10 cellular contexts compared by ENCODE assay signal in the genomic region with DNA sequence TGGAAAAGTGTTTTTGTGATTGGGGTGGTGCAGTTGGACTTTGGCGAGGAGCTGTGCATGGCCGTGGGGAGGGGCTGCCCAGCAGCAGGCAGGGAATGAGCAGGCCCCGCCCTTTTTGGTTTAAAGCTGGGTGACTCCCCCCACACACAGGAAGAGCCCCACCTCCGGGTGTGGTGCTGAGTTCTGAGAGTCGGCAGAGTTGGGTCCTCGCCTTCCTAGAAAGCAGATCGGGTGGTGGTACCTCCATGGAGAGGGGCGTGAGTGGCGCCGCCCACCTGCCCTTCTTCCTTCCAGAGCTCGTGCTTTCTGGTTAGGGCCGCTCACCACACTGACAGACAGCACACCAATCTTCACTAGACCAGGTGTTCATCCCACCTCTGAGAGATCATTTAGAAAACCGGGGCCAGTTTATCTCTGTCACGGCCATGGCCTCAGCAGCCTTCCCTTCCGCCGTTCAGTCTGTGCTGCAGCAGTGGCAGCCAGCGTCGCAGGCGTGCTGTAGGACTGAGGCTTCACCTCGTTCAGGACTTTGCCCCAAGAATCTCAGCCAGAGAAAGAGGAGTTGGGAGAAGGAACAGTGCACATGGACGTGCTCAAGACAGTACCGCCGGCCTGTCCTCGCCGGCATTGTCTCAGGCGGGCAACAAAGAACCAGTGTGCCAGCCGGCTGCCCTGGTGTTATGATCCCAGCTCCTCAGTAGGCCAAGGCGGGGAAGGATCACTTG.
DNase-seq lines count a peak whose midpoint lies in the region; ATAC-seq and TF ChIP-seq lines count a peak whose summit lies in the region.
"Had no signal": no experiment of that assay in that cellular context is flagged by ENCODE, and none has a peak within 500 bp of the region (broad histone marks: within the 10 kb centered on the region; RNA-seq: fewer than 3 reads in every experiment).

No MANE protein-coding gene starts in this region.

- H3K4me3 ChIP-seq in CD8-positive, alpha-beta T cell (ENCODE audit: low read depth, low read length): peak overlapping the region; percentile 48
- H3K4me3 ChIP-seq: cardiac muscle cell had no signal

- H3K4me1 Mint-ChIP-seq in CD8-positive, alpha-beta T cell (ENCODE audit: low read depth): peaks cover 42% of the 10 kb centered on the region
- peaks cover 88% of the 10 kb centered on the region for H3K4me1 Mint-ChIP-seq in activated CD4-positive, alpha-beta T cell treated with anti-CD3 and anti-CD28 coated beads, Interleukin-2, amount 10 ng/mL, durations not matched to agents 7 days and 5 days
- H3K4me1 Mint-ChIP-seq in activated naive CD8-positive, alpha-beta T cell treated with anti-CD3 and anti-CD28 coated beads, Interleukin-2, amount 10 ng/mL, durations not matched to agents 7 days and 5 days: peaks cover 50% of the 10 kb centered on the region

- peak overlapping the region; percentile 81 for H3K27ac Mint-ChIP-seq in CD8-positive, alpha-beta T cell
- peak overlapping the region; percentile 94 for H3K27ac Mint-ChIP-seq in activated CD4-positive, alpha-beta T cell treated with anti-CD3 and anti-CD28 coated beads, Interleukin-2, amount 10 ng/mL, durations not matched to agents 7 days and 5 days
- peak overlapping the region; percentile 87 for H3K27ac Mint-ChIP-seq in activated naive CD8-positive, alpha-beta T cell treated with anti-CD3 and anti-CD28 coated beads, Interleukin-2, amount 10 ng/mL, durations not matched to agents 7 days and 5 days

- no peaks in the 10 kb centered on the region for H3K36me3 ChIP-seq in CD8-positive, alpha-beta T cell (ENCODE audit: insufficient read depth, low read length)
- H3K36me3 ChIP-seq: cardiac muscle cell had no signal

- intact Hi-C loops in CD8-positive, alpha-beta T cell (cut with DNase I, micrococcal nuclease): no loop called here

- DNase-seq in CD8-positive, alpha-beta T cell: peak in 6 of 7 experiments; percentile 30 to 75 (median 56)
- peak; percentile 87 for DNase-seq in activated CD4-positive, alpha-beta T cell treated with anti-CD3 and anti-CD28 coated beads, Interleukin-2, amount 10 ng/mL, durations not matched to agents 7 days and 5 days
- peak; percentile 80 for DNase-seq in activated naive CD8-positive, alpha-beta T cell treated with anti-CD3 and anti-CD28 coated beads, Interleukin-2, amount 10 ng/mL, durations not matched to agents 7 days and 5 days
- DNase-seq in stimulated activated CD4-positive, alpha-beta T cell treated with anti-CD3 and anti-CD28 coated beads, Interleukin-4, amount 100 ng/mL, for 1 hour: peak; percentile 61
- DNase-seq in NCI-H187 treated with DMSO at 0.1 percent for 48 hours (lab: John Stamatoyannopoulos, UW): no peak
- DNase-seq in amniotic stem cell (lab: John Stamatoyannopoulos, UW): no peak
- DNase-seq in NCI-H1436 (lab: John Stamatoyannopoulos, UW): no peak
- DNase-seq in HK-2 (ENCODE audit: unreplicated experiment): no peak
- DNase-seq: NCI-H2029 had no signal

- no peaks in the 10 kb centered on the region for H3K27me3 Mint-ChIP-seq in CD8-positive, alpha-beta T cell (ENCODE audit: low read depth)
- no peaks in the 10 kb centered on the region for H3K27me3 Mint-ChIP-seq in activated CD4-positive, alpha-beta T cell treated with anti-CD3 and anti-CD28 coated beads, Interleukin-2, amount 10 ng/mL, durations not matched to agents 7 days and 5 days
- no peaks in the 10 kb centered on the region for H3K27me3 Mint-ChIP-seq in activated naive CD8-positive, alpha-beta T cell treated with anti-CD3 and anti-CD28 coated beads, Interleukin-2, amount 10 ng/mL, durations not matched to agents 7 days and 5 days

- POLR2A ChIA-PET in CD8-positive, alpha-beta T cell (lab: Charles Lee): interaction anchor here (0.8 kb wide), 1 partner anchor 14 kb away, joined by 3 read pairs; no protein-coding TSS in a partner anchor
- POLR2A ChIA-PET in activated CD4-positive, alpha-beta T cell treated with anti-CD3 and anti-CD28 coated beads, Interleukin-2, amount 10 ng/mL, durations not matched to agents 7 days and 5 days (lab: Charles Lee): interaction anchor here (0.6 to 1.7 kb wide), 7 partner anchors 9 to 55 kb away, joined by 3 to 11 read pairs (median 4); no protein-coding TSS in a partner anchor
- POLR2A ChIA-PET in activated naive CD8-positive, alpha-beta T cell treated with anti-CD3 and anti-CD28 coated beads, Interleukin-2, amount 10 ng/mL, durations not matched to agents 7 days and 5 days (lab: Charles Lee): interaction anchor here (0.7 to 2.8 kb wide), 20 partner anchors 9 to 117 kb away, joined by 3 to 46 read pairs (median 4); no protein-coding TSS in a partner anchor

- H3K36me3 Mint-ChIP-seq in CD8-positive, alpha-beta T cell: peaks cover 34% of the 10 kb centered on the region
- H3K36me3 Mint-ChIP-seq in activated CD4-positive, alpha-beta T cell treated with anti-CD3 and anti-CD28 coated beads, Interleukin-2, amount 10 ng/mL, durations not matched to agents 7 days and 5 days (ENCODE audit: low read depth): peaks cover 63% of the 10 kb centered on the region
- H3K36me3 Mint-ChIP-seq in activated naive CD8-positive, alpha-beta T cell treated with anti-CD3 and anti-CD28 coated beads, Interleukin-2, amount 10 ng/mL, durations not matched to agents 7 days and 5 days: peaks cover 33% of the 10 kb centered on the region

- H3K9me3 ChIP-seq in CD8-positive, alpha-beta T cell (ENCODE audit: low read length): no peaks in the 10 kb centered on the region

- no peaks in the 10 kb centered on the region for H3K9me3 Mint-ChIP-seq in CD8-positive, alpha-beta T cell
- H3K9me3 Mint-ChIP-seq in activated CD4-positive, alpha-beta T cell treated with anti-CD3 and anti-CD28 coated beads, Interleukin-2, amount 10 ng/mL, durations not matched to agents 7 days and 5 days: no peaks in the 10 kb centered on the region
- no peaks in the 10 kb centered on the region for H3K9me3 Mint-ChIP-seq in activated naive CD8-positive, alpha-beta T cell treated with anti-CD3 and anti-CD28 coated beads, Interleukin-2, amount 10 ng/mL, durations not matched to agents 7 days and 5 days

- H3K4me1 ChIP-seq in CD8-positive, alpha-beta T cell (ENCODE audit: insufficient read depth, low read length): peaks cover 29% of the 10 kb centered on the region

- no peak for TF ChIP-seq CTCF in CD8-positive, alpha-beta T cell (IDR thresholded peaks at IDR 0.05)

- CTCF ChIA-PET in CD8-positive, alpha-beta T cell (lab: Charles Lee): interaction anchor here (0.7 to 1.0 kb wide), 3 partner anchors 10 to 52 kb away, joined by 3 to 5 read pairs (median 4); no protein-coding TSS in a partner anchor
- CTCF ChIA-PET in activated CD4-positive, alpha-beta T cell treated with anti-CD3 and anti-CD28 coated beads, Interleukin-2, amount 10 ng/mL, durations not matched to agents 7 days and 5 days (lab: Charles Lee): interaction anchor here (0.6 to 2.2 kb wide), 7 partner anchors 9 to 57 kb away, joined by 3 to 10 read pairs (median 3); no protein-coding TSS in a partner anchor

- ATAC-seq in CD8-positive, alpha-beta T cell: peak; percentile 92
- peak; percentile 96 for ATAC-seq in activated naive CD8-positive, alpha-beta T cell treated with anti-CD3 and anti-CD28 coated beads, Interleukin-2, amount 10 ng/mL, durations not matched to agents 7 days and 5 days (ENCODE audit: low read depth)

- H3K4me3 Mint-ChIP-seq in CD8-positive, alpha-beta T cell: peak overlapping the region; percentile 63
- peak overlapping the region; percentile 12 for H3K4me3 Mint-ChIP-seq in activated CD4-positive, alpha-beta T cell treated with anti-CD3 and anti-CD28 coated beads, Interleukin-2, amount 10 ng/mL, durations not matched to agents 7 days and 5 days
- peak overlapping the region; percentile 68 for H3K4me3 Mint-ChIP-seq in activated naive CD8-positive, alpha-beta T cell treated with anti-CD3 and anti-CD28 coated beads, Interleukin-2, amount 10 ng/mL, durations not matched to agents 7 days and 5 days

- peak overlapping the region; percentile 41 for H3K27ac ChIP-seq in CD8-positive, alpha-beta T cell (ENCODE audit: low read depth, low read length)
- H3K27ac ChIP-seq: cardiac muscle cell had no signal

- H3K27me3 ChIP-seq in CD8-positive, alpha-beta T cell (ENCODE audit: insufficient read depth, low read length): no peaks in the 10 kb centered on the region
- H3K27me3 ChIP-seq: cardiac muscle cell had no signal

Comparison
In these comparisons a context has a peak if more than half of its experiments do, and no peak if none do; other contexts are left out.
1. DNase-seq: peak in CD8-positive, alpha-beta T cell (6 of 7), activated CD4-positive, alpha-beta T cell treated with anti-CD3 and anti-CD28 coated beads, Interleukin-2, amount 10 ng/mL, durations not matched to agents 7 days and 5 days (single experiment), activated naive CD8-positive, alpha-beta T cell treated with anti-CD3 and anti-CD28 coated beads, Interleukin-2, amount 10 ng/mL, durations not matched to agents 7 days and 5 days (single experiment) and stimulated activated CD4-positive, alpha-beta T cell treated with anti-CD3 and anti-CD28 coated beads, Interleukin-4, amount 100 ng/mL, for 1 hour (single experiment); none in NCI-H187 treated with DMSO at 0.1 percent for 48 hours (single experiment), amniotic stem cell (single experiment), NCI-H1436 (single experiment) and HK-2 (single experiment).
2. H3K4me3 Mint-ChIP-seq: peak in every context shown above with its lines; median percentile 68 in activated naive CD8-positive, alpha-beta T cell treated with anti-CD3 and anti-CD28 coated beads, Interleukin-2, amount 10 ng/mL, durations not matched to agents 7 days and 5 days; 63 in CD8-positive, alpha-beta T cell; 12 in activated CD4-positive, alpha-beta T cell treated with anti-CD3 and anti-CD28 coated beads, Interleukin-2, amount 10 ng/mL, durations not matched to agents 7 days and 5 days.
3. Peak in every context shown above with its lines, with median percentiles within 50 percentile points of each other: H3K27ac Mint-ChIP-seq.